ENCODE assay signal across 8 cellular contexts in genomic region chr20:1845701-1846100, GRCh38.
"Had no signal": no experiment of that assay in that cellular context is flagged by ENCODE, and none has a peak within 500 bp of the region (broad histone marks: within the 10 kb centered on the region; RNA-seq: fewer than 3 reads in every experiment).

No MANE protein-coding gene starts in this region.

- H3K4me3 ChIP-seq: left ventricle myocardium inferior, psoas muscle had no signal

- DNase-seq: activated CD4-positive, alpha-beta T cell treated with anti-CD3 and anti-CD28 coated beads, Interleukin-2, amount 50 U/mL, for 4 hours; activated naive CD4-positive, alpha-beta T cell treated with anti-CD3 and anti-CD28 coated beads, Interleukin-2, amount 10 ng/mL, durations not matched to agents 7 days and 5 days; hippocampal formation; left ventricle myocardium inferior; mesendoderm; psoas muscle; stimulated activated CD4-positive, alpha-beta T cell treated with anti-CD3 and anti-CD28 coated beads, Interleukin-1b, Interleukin-23, amount 100 ng/mL, for 48 hours had no signal

- ATAC-seq: psoas muscle had no signal

- H3K9me3 ChIP-seq: psoas muscle had no signal

- H3K27ac ChIP-seq: left ventricle myocardium inferior, psoas muscle had no signal

- H3K36me3 ChIP-seq: left ventricle myocardium inferior had no signal

- H3K36me3 Mint-ChIP-seq: activated naive CD4-positive, alpha-beta T cell treated with anti-CD3 and anti-CD28 coated beads, Interleukin-2, amount 10 ng/mL, durations not matched to agents 7 days and 5 days had no signal

- H3K4me3 Mint-ChIP-seq: activated naive CD4-positive, alpha-beta T cell treated with anti-CD3 and anti-CD28 coated beads, Interleukin-2, amount 10 ng/mL, durations not matched to agents 7 days and 5 days; nephron had no signal

- H3K27ac Mint-ChIP-seq: activated naive CD4-positive, alpha-beta T cell treated with anti-CD3 and anti-CD28 coated beads, Interleukin-2, amount 10 ng/mL, durations not matched to agents 7 days and 5 days; nephron had no signal
